ENCODE assay signal across 1 cellular context in genomic region chr17:41633498-41634197, GRCh38.
TF ChIP-seq lines count a peak whose summit lies in the region.

No MANE protein-coding gene starts in this region.

TF ChIP-seq in HEK293, 187 proteins besides CTCF, POLR2A, EP300 and RAD21 (continued from another document):
- TF ChIP-seq PATZ1 (tag by site-specific recombination; IDR thresholded peaks at IDR 0.05) (0 out of 2 replicates have a peak, but pooled peaks have one; percentile 14), ZNF10 (tag by site-specific recombination; IDR thresholded peaks at IDR 0.05) (no peak), BCL11A (tag by site-specific recombination; IDR thresholded peaks at IDR 0.05; ENCODE audit: low read depth) (peak; percentile 61; the same call in 1 of the 2 replicates), KLF1 (tag by site-specific recombination; IDR thresholded peaks at IDR 0.05) (0 out of 2 replicates have a peak, but pooled peaks have one; percentile 22), ZNF473 (tag by site-specific recombination; IDR thresholded peaks at IDR 0.05) (no peak)
- TF ChIP-seq, protein P1, sequence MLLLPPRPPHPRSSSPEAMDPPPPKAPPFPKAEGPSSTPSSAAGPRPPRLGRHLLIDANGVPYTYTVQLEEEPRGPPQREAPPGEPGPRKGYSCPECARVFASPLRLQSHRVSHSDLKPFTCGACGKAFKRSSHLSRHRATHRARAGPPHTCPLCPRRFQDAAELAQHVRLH (tag by site-specific recombination; IDR thresholded peaks at IDR 0.05): no peak
- TF ChIP-seq, protein P2, sequence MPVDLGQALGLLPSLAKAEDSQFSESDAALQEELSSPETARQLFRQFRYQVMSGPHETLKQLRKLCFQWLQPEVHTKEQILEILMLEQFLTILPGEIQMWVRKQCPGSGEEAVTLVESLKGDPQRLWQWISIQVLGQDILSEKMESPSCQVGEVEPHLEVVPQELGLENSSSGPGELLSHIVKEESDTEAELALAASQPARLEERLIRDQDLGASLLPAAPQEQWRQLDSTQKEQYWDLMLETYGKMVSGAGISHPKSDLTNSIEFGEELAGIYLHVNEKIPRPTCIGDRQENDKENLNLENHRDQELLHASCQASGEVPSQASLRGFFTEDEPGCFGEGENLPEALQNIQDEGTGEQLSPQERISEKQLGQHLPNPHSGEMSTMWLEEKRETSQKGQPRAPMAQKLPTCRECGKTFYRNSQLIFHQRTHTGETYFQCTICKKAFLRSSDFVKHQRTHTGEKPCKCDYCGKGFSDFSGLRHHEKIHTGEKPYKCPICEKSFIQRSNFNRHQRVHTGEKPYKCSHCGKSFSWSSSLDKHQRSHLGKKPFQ (tag by site-specific recombination; IDR thresholded peaks at IDR 0.05): no peak
